Comparison of ENCODE assay signal across 1 cellular context in the genomic region with DNA sequence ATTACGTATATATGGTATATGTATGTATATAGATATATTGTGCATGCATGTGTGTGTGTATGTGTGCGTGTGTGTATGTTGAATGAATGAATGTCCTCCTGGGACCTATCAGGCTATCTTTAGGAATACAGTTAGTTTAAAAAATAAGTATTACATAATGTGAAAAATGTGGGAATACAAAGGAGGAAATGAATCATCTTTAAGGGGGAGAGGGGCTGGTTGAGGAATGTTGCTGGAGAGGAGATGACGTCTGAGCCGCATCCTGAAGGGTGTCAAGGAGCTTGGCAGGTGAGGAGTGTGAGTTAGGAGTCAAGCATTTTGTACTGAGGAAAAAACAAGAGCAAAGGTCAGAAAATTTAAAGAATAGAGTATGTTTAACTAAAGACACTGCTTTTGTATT.
TF ChIP-seq lines count a peak whose summit lies in the region.

No MANE protein-coding gene starts in this region.

TF ChIP-seq in GM23338, 12 proteins besides CTCF, POLR2A, EP300 and RAD21 (continued from another document):
- TF ChIP-seq, protein P1, sequence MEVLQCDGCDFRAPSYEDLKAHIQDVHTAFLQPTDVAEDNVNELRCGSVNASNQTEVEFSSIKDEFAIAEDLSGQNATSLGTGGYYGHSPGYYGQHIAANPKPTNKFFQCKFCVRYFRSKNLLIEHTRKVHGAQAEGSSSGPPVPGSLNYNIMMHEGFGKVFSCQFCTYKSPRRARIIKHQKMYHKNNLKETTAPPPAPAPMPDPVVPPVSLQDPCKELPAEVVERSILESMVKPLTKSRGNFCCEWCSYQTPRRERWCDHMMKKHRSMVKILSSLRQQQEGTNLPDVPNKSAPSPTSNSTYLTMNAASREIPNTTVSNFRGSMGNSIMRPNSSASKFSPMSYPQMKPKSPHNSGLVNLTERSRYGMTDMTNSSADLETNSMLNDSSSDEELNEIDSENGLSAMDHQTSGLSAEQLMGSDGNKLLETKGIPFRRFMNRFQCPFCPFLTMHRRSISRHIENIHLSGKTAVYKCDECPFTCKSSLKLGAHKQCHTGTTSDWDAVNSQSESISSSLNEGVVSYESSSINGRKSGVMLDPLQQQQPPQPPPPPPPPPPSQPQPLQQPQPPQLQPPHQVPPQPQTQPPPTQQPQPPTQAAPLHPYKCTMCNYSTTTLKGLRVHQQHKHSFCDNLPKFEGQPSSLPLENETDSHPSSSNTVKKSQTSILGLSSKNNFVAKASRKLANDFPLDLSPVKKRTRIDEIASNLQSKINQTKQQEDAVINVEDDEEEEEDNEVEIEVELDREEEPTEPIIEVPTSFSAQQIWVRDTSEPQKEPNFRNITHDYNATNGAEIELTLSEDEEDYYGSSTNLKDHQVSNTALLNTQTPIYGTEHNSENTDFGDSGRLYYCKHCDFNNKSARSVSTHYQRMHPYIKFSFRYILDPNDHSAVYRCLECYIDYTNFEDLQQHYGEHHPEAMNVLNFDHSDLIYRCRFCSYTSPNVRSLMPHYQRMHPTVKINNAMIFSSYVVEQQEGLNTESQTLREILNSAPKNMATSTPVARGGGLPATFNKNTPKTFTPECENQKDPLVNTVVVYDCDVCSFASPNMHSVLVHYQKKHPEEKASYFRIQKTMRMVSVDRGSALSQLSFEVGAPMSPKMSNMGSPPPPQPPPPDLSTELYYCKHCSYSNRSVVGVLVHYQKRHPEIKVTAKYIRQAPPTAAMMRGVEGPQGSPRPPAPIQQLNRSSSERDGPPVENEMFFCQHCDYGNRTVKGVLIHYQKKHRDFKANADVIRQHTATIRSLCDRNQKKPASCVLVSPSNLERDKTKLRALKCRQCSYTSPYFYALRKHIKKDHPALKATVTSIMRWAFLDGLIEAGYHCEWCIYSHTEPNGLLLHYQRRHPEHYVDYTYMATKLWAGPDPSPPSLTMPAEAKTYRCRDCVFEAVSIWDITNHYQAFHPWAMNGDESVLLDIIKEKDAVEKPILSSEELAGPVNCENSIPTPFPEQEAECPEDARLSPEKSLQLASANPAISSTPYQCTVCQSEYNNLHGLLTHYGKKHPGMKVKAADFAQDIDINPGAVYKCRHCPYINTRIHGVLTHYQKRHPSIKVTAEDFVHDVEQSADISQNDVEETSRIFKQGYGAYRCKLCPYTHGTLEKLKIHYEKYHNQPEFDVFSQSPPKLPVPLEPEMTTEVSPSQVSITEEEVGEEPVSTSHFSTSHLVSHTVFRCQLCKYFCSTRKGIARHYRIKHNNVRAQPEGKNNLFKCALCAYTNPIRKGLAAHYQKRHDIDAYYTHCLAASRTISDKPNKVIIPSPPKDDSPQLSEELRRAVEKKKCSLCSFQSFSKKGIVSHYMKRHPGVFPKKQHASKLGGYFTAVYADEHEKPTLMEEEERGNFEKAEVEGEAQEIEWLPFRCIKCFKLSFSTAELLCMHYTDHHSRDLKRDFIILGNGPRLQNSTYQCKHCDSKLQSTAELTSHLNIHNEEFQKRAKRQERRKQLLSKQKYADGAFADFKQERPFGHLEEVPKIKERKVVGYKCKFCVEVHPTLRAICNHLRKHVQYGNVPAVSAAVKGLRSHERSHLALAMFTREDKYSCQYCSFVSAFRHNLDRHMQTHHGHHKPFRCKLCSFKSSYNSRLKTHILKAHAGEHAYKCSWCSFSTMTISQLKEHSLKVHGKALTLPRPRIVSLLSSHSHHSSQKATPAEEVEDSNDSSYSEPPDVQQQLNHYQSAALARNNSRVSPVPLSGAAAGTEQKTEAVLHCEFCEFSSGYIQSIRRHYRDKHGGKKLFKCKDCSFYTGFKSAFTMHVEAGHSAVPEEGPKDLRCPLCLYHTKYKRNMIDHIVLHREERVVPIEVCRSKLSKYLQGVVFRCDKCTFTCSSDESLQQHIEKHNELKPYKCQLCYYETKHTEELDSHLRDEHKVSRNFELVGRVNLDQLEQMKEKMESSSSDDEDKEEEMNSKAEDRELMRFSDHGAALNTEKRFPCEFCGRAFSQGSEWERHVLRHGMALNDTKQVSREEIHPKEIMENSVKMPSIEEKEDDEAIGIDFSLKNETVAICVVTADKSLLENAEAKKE (CRISPR knock-in tag; IDR thresholded peaks at IDR 0.05) = no peak
- no peak for TF ChIP-seq NANOG (IDR thresholded peaks at IDR 0.05; ENCODE audit: borderline replicate concordance)
- no peak for TF ChIP-seq POLR2AphosphoS5 (IDR thresholded peaks at IDR 0.05; ENCODE audit: low read depth)
- no peak for TF ChIP-seq REST (IDR thresholded peaks at IDR 0.05; ENCODE audit: unreplicated experiment)
- no peak for TF ChIP-seq JUNB (IDR thresholded peaks at IDR 0.05; ENCODE audit: unreplicated experiment)
- no peak for TF ChIP-seq EZH2phosphoT487 (IDR thresholded peaks at IDR 0.05; ENCODE audit: unreplicated experiment)
